Comparison of ENCODE assay signal across 8 cellular contexts in the genomic region with DNA sequence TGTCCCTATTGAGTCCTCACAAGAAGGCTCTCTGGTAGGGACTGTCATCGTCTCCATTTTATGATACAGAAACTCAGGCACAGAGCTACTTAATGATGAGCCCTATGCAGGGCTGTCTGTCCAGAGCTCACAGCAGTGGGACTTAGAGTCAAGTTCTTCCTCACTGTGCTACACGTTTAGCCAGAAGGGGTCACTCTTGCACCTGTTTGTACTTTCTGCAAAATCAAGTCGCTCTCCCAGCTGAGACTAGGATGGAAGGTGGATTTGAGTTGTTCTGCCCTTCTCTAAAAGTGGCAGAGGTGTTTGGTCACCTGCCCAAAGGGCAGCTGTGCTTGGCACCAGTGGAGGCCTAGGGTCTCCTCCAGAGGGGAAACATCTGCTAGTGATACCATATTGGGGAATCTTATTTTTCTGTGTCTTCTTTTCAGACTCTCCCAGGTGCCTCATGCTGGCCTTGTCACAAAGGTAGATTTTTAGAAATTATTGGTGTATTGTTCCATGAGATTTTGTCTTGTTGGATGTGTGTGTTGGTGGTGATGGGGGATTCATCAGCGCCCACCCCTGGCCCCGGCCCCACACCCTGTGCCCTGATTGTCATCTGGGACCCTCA.
DNase-seq lines count a peak whose midpoint lies in the region; ATAC-seq, FAIRE-seq and TF ChIP-seq lines count a peak whose summit lies in the region.

No MANE protein-coding gene starts in this region.

- no peaks in the 10 kb centered on the region for H3K9me3 Mint-ChIP-seq in astrocyte (ENCODE audit: unreplicated experiment)

- H3F3A ChIP-seq in Loucy (ENCODE audit: low read depth), result no peaks in the 10 kb centered on the region

- H2AFZ ChIP-seq in Loucy (ENCODE audit: low read length) (no peak overlapping the region), astrocyte (ENCODE audit: low read depth, low read length) (no peak overlapping the region)

- H3K9ac ChIP-seq in Loucy (ENCODE audit: low read depth, low read length, poor library complexity, severe bottlenecking) (no peak overlapping the region), astrocyte (ENCODE audit: low read length) (no peak overlapping the region)

- no peaks in the 10 kb centered on the region for H3K4me1 ChIP-seq in Loucy (ENCODE audit: insufficient read depth, low read length, poor library complexity, severe bottlenecking)
- peaks cover 8% of the 10 kb centered on the region for H3K4me1 ChIP-seq in astrocyte (ENCODE audit: insufficient read depth, low read length)

- ATAC-seq in SK-N-SH treated with all-trans-retinoic acid at 6 μM for 48 hours, result peak; percentile 82
- ATAC-seq in GM18502 (IDR thresholded peaks at IDR 0.05; ENCODE audit: poor library complexity, unreplicated experiment), result no peak

- H3K36me3 Mint-ChIP-seq in astrocyte (ENCODE audit: low read depth, unreplicated experiment), result peaks cover 8% of the 10 kb centered on the region

- H3K79me2 ChIP-seq in Loucy (ENCODE audit: insufficient read depth, low read length) (no peaks in the 10 kb centered on the region), astrocyte (ENCODE audit: insufficient read depth, low read length) (no peaks in the 10 kb centered on the region)

- H3K4me3 ChIP-seq in Loucy (ENCODE audit: low read length, poor library complexity, severe bottlenecking) (no peak overlapping the region), astrocyte (ENCODE audit: insufficient read depth, low read depth, low read length) (no peak overlapping the region)

- DNase-seq in NCI-H524 (lab: John Stamatoyannopoulos, UW) (peak; percentile 31 to 71), NCI-H524 treated with DMSO at 0.1 percent for 48 hours (lab: John Stamatoyannopoulos, UW) (no peak), astrocyte (ENCODE audit: low read depth) (peak; percentile 68), hepatic stellate cell (ENCODE audit: low spot score) (peak; percentile 92), smooth muscle cell of the brain vasculature (ENCODE audit: low read depth, low spot score) (peak; percentile 87)

- H3K4me1 Mint-ChIP-seq in astrocyte (ENCODE audit: low read depth, unreplicated experiment), result peaks cover 5% of the 10 kb centered on the region

- peak; percentile 88 for FAIRE-seq in astrocyte (lab: Jason Lieb, UNC)

- H3K4me3 Mint-ChIP-seq in astrocyte (ENCODE audit: unreplicated experiment), result no peak overlapping the region

- no peak overlapping the region for H3K27ac Mint-ChIP-seq in astrocyte (ENCODE audit: unreplicated experiment)

- H3K27me3 ChIP-seq in Loucy (ENCODE audit: insufficient read depth, low read length, poor library complexity, severe bottlenecking), result no peaks in the 10 kb centered on the region
- no peaks in the 10 kb centered on the region for H3K27me3 ChIP-seq in astrocyte (ENCODE audit: insufficient read depth, low read length)

- no peaks in the 10 kb centered on the region for H4K20me1 ChIP-seq in Loucy (ENCODE audit: insufficient read depth, low read length, poor library complexity, severe bottlenecking)
- no peaks in the 10 kb centered on the region for H4K20me1 ChIP-seq in astrocyte (ENCODE audit: insufficient read depth, low read length)

- peaks cover 2% of the 10 kb centered on the region for H3K27me3 Mint-ChIP-seq in astrocyte (ENCODE audit: low read depth, unreplicated experiment)

- TF ChIP-seq CTCF in Loucy (conservative IDR thresholded peaks at IDR 0.05; ENCODE audit: low read length) (peak; percentile 79), astrocyte (IDR thresholded peaks at IDR 0.05; ENCODE audit: insufficient read depth, low read depth, low read length) (peak; percentile 84)

- H3K9me2 ChIP-seq in Loucy (replicated peaks; ENCODE audit: low read depth, low read length), result no peaks in the 10 kb centered on the region

- no peak overlapping the region for H3K4me2 ChIP-seq in Loucy (ENCODE audit: low read depth, low read length, poor library complexity, severe bottlenecking)
- H3K4me2 ChIP-seq in astrocyte (ENCODE audit: low read length), result no peak overlapping the region

- H3K9me3 ChIP-seq in Loucy (ENCODE audit: insufficient read depth, low read depth, low read length) (no peaks in the 10 kb centered on the region), astrocyte (ENCODE audit: insufficient read depth, low read depth, low read length) (no peaks in the 10 kb centered on the region)

- peaks cover 5% of the 10 kb centered on the region; the same call in 1 of the 2 replicates for H3K36me3 ChIP-seq in Loucy (ENCODE audit: insufficient read depth, low read length)
- H3K36me3 ChIP-seq in astrocyte (ENCODE audit: insufficient read depth, low read length), result no peaks in the 10 kb centered on the region

- H3K27ac ChIP-seq in astrocyte (ENCODE audit: low read depth, low read length), result no peak overlapping the region

TF ChIP-seq in SK-N-SH treated with all-trans-retinoic acid at 6 μM for 48 hours, 23 proteins besides CTCF, POLR2A, EP300 and RAD21 (continues in another document):
- no peak for TF ChIP-seq ZNF70 (CRISPR knock-in tag; IDR thresholded peaks at IDR 0.05)
- no peak for TF ChIP-seq ZFP30 (CRISPR knock-in tag; IDR thresholded peaks at IDR 0.05)
- TF ChIP-seq TCF4 (CRISPR knock-in tag; IDR thresholded peaks at IDR 0.05; ENCODE audit: borderline replicate concordance), result no peak
- TF ChIP-seq GLIS3 (CRISPR knock-in tag; IDR thresholded peaks at IDR 0.05), result no peak
- no peak for TF ChIP-seq ZNF565 (CRISPR knock-in tag; conservative IDR thresholded peaks at IDR 0.05; ENCODE audit: low read depth)
- TF ChIP-seq, protein P1, sequence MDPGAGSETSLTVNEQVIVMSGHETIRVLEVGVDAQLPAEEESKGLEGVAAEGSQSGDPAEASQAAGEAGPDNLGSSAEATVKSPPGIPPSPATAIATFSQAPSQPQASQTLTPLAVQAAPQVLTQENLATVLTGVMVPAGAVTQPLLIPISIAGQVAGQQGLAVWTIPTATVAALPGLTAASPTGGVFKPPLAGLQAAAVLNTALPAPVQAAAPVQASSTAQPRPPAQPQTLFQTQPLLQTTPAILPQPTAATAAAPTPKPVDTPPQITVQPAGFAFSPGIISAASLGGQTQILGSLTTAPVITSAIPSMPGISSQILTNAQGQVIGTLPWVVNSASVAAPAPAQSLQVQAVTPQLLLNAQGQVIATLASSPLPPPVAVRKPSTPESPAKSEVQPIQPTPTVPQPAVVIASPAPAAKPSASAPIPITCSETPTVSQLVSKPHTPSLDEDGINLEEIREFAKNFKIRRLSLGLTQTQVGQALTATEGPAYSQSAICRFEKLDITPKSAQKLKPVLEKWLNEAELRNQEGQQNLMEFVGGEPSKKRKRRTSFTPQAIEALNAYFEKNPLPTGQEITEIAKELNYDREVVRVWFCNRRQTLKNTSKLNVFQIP (CRISPR knock-in tag; IDR thresholded peaks at IDR 0.05; ENCODE audit: borderline replicate concordance, low read depth), result no peak
- no peak for TF ChIP-seq ZNF8 (CRISPR knock-in tag; IDR thresholded peaks at IDR 0.05)
- TF ChIP-seq RARB (CRISPR knock-in tag; IDR thresholded peaks at IDR 0.05), result no peak
- TF ChIP-seq, protein P2, sequence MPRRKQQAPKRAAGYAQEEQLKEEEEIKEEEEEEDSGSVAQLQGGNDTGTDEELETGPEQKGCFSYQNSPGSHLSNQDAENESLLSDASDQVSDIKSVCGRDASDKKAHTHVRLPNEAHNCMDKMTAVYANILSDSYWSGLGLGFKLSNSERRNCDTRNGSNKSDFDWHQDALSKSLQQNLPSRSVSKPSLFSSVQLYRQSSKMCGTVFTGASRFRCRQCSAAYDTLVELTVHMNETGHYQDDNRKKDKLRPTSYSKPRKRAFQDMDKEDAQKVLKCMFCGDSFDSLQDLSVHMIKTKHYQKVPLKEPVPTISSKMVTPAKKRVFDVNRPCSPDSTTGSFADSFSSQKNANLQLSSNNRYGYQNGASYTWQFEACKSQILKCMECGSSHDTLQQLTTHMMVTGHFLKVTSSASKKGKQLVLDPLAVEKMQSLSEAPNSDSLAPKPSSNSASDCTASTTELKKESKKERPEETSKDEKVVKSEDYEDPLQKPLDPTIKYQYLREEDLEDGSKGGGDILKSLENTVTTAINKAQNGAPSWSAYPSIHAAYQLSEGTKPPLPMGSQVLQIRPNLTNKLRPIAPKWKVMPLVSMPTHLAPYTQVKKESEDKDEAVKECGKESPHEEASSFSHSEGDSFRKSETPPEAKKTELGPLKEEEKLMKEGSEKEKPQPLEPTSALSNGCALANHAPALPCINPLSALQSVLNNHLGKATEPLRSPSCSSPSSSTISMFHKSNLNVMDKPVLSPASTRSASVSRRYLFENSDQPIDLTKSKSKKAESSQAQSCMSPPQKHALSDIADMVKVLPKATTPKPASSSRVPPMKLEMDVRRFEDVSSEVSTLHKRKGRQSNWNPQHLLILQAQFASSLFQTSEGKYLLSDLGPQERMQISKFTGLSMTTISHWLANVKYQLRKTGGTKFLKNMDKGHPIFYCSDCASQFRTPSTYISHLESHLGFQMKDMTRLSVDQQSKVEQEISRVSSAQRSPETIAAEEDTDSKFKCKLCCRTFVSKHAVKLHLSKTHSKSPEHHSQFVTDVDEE (CRISPR knock-in tag; IDR thresholded peaks at IDR 0.05), result no peak
- TF ChIP-seq BACH2 (CRISPR knock-in tag; IDR thresholded peaks at IDR 0.05; ENCODE audit: borderline replicate concordance), result no peak
- TF ChIP-seq OSR1 (CRISPR knock-in tag; IDR thresholded peaks at IDR 0.05), result no peak
- TF ChIP-seq TOX (CRISPR knock-in tag; IDR thresholded peaks at IDR 0.05; ENCODE audit: borderline replicate concordance), result no peak
- TF ChIP-seq CREB5 (CRISPR knock-in tag; IDR thresholded peaks at IDR 0.05; ENCODE audit: low read depth), result no peak
- TF ChIP-seq ISL1 (CRISPR knock-in tag; IDR thresholded peaks at IDR 0.05), result no peak
- TF ChIP-seq PPARA (CRISPR knock-in tag; IDR thresholded peaks at IDR 0.05; ENCODE audit: borderline replicate concordance), result no peak
